ENCODE assay signal across 9 cellular contexts in the genomic region with DNA sequence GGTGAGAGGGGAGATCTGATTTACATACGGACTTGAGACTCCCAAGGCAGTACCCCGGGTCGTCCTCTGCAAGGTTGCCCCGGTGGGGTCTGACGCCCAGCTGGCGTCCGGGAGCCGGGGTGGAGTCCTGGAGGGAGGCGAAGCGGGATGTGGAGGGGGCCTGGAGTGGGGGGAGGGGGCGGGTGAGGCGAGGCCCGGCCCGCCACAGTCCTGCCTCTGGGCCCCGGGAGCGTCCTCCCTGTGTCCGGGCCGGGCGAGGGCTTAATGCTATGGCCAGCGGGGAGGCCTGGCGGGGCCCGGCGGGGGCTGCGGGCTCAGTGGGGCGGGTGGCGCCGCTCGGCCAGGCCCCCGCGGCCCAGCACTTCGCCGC. TPM values are rescaled to one million over a fixed set of nuclear protein-coding genes. Genes with fewer than 3 reads are reported as not detected.
A peak's percentile ranks its signal among the peaks of the same experiment; 100 is the strongest.
DNase-seq lines count a peak whose midpoint lies in the region; ATAC-seq and TF ChIP-seq lines count a peak whose summit lies in the region.
"Had no signal": no experiment of that assay in that cellular context is flagged by ENCODE, and none has a peak within 500 bp of the region (broad histone marks: within the 10 kb centered on the region; RNA-seq: fewer than 3 reads in every experiment).

No MANE protein-coding gene starts in this region.

- H4K5ac ChIP-seq in mesendoderm (ENCODE audit: low read length) = no peak overlapping the region

- H3K27me3 ChIP-seq in Peyer's patch = no peaks in the 10 kb centered on the region
- H3K27me3 ChIP-seq in mesendoderm (ENCODE audit: insufficient read depth, low read length, poor library complexity) = no peaks in the 10 kb centered on the region
- no peaks in the 10 kb centered on the region for H3K27me3 ChIP-seq in transverse colon

- no peak for TF ChIP-seq EP300 in transverse colon (IDR thresholded peaks at IDR 0.05; ENCODE audit: low read depth)

- DNase-seq in Peyer's patch = peak in 1 of 3 donors; percentile 40
- DNase-seq in epidermal melanocyte (ENCODE audit: insufficient read length, low spot score) = peak; percentile 51
- DNase-seq in mesendoderm = no peak
- no peak for DNase-seq in transverse colon
- DNase-seq in T-helper 9 cell = no peak
- DNase-seq: effector memory CD8-positive, alpha-beta T cell; stimulated activated naive CD4-positive, alpha-beta T cell treated with Interleukin-2 at 50 U/mL for 16 hours had no signal

- peak overlapping the region; percentile 61 for H3K9ac ChIP-seq in mesendoderm (ENCODE audit: low read length)

- peak overlapping the region; percentile 60 for H3K4ac ChIP-seq in mesendoderm (ENCODE audit: low read depth, low read length)

- H2BK120ac ChIP-seq in mesendoderm (ENCODE audit: low read depth, low read length) = no peak overlapping the region

- no peak overlapping the region for H2AK5ac ChIP-seq in mesendoderm (ENCODE audit: low read length)

- peak overlapping the region; percentile 31 for H4K8ac ChIP-seq in mesendoderm (ENCODE audit: low read depth, low read length)

- no peaks in the 10 kb centered on the region for H3K79me1 ChIP-seq in mesendoderm (ENCODE audit: low read length)

- TF ChIP-seq POLR2A in Peyer's patch (IDR thresholded peaks at IDR 0.05) = no peak
- no peak for TF ChIP-seq POLR2A in transverse colon (IDR thresholded peaks at IDR 0.05)

- TF ChIP-seq CTCF in Peyer's patch (IDR thresholded peaks at IDR 0.05) = no peak
- no peak for TF ChIP-seq CTCF in transverse colon (IDR thresholded peaks at IDR 0.05)

- no peak overlapping the region for H2BK5ac ChIP-seq in mesendoderm (ENCODE audit: low read length)

- no peak for ATAC-seq in GM19395 (IDR thresholded peaks at IDR 0.05; ENCODE audit: unreplicated experiment)
- ATAC-seq in GM21786 (IDR thresholded peaks at IDR 0.05; ENCODE audit: unreplicated experiment) = no peak
- ATAC-seq: effector memory CD8-positive, alpha-beta T cell had no signal

- H3K79me2 ChIP-seq in mesendoderm (ENCODE audit: control insufficient read depth, insufficient read depth, low read length) = no peaks in the 10 kb centered on the region

- H3K4me3 ChIP-seq in Peyer's patch (peak overlapping the region in 3 of 4 donors; percentile 30 to 64 (median 58)), mesendoderm (ENCODE audit: low read length) (no peak overlapping the region), transverse colon (peak overlapping the region; percentile 23 to 55 (median 44))

- intact Hi-C loops in transverse colon (cut with DNase I; ENCODE audit: low total_unique reads) = loop anchor here (5.0 kb wide), 2 partner anchors 178 to 463 kb away; a partner anchor contains a TSS

- peak overlapping the region in 3 of 4 donors; percentile 40 to 58 (median 52) for H3K27ac ChIP-seq in Peyer's patch
- no peak overlapping the region for H3K27ac ChIP-seq in mesendoderm (ENCODE audit: low read depth, low read length)
- H3K27ac ChIP-seq in transverse colon = peak overlapping the region; percentile 72 to 81 (median 76)

- WGBS in mesendoderm (ENCODE audit: extremely low coverage, insufficient coverage, low lambda C conversion rate) = no CpG with 5 or more reads among the region's 32 CpGs
- WGBS in transverse colon (ENCODE audit: low coverage in 1 of 2), 2 donors = 49 to 100% methylated on average over 3 to 22 of the region's 32 CpGs

- in situ Hi-C loops in transverse colon (cut with MboI; ENCODE audit: low pct_ligation_motif_present in 1 of 4, low pct_unique_long_range_greater_than_20kb in 1 of 4, low sequenced_read_pairs in 3 of 4) = loop anchor here in 1 of 4 donors (25.0 kb wide), 1 partner anchor 168 kb away; a partner anchor contains a TSS

- H3K36me3 ChIP-seq in Peyer's patch (no peaks in the 10 kb centered on the region), mesendoderm (ENCODE audit: control insufficient read depth, insufficient read depth, low read length) (no peaks in the 10 kb centered on the region), transverse colon (no peaks in the 10 kb centered on the region)

- H3K9me3 ChIP-seq in Peyer's patch (no peaks in the 10 kb centered on the region), transverse colon (no peaks in the 10 kb centered on the region)

- peak overlapping the region; percentile 77 for H3K18ac ChIP-seq in mesendoderm (ENCODE audit: low read length)

- H3K56ac ChIP-seq in mesendoderm (ENCODE audit: low read length) = peak overlapping the region; percentile 80

- H2BK15ac ChIP-seq in mesendoderm (replicated peaks; ENCODE audit: low read depth) = no peak overlapping the region

- H3K23ac ChIP-seq in mesendoderm (ENCODE audit: low read length) = no peak overlapping the region

- peaks cover 0 to 3% (median 0%) of the 10 kb centered on the region in 4 donors for H3K4me1 ChIP-seq in Peyer's patch
- H3K4me1 ChIP-seq in mesendoderm (ENCODE audit: control insufficient read depth, low read depth, low read length) = peaks cover 2% of the 10 kb centered on the region
- H3K4me1 ChIP-seq in transverse colon = peaks cover 0 to 10% (median 5%) of the 10 kb centered on the region in 4 donors

- peak overlapping the region; percentile 8 for H3K4me2 ChIP-seq in mesendoderm (ENCODE audit: low read length)

RNA-seq across cellular contexts. Expression of a gene that starts 2.4 kb away (rescaled TPM):
- total RNA-seq in Peyer's patch = not detected
- polyA plus RNA-seq in mesendoderm (2013, experiment 1 of 2) = not detected
- polyA plus RNA-seq in mesendoderm (2013, experiment 2 of 2) = not detected
- total RNA-seq in transverse colon = not detected

RNA-seq across cellular contexts. Expression of a gene that starts 23.4 kb away (rescaled TPM):
- 10 to 100 TPM in 1 of 4 donors, 1 to 10 TPM in 3; 2.6 to 27.2 (median 7.8) TPM for total RNA-seq in Peyer's patch
- polyA plus RNA-seq in mesendoderm (2013, experiment 1 of 2) = 0.70 TPM
- 0.63 TPM for polyA plus RNA-seq in mesendoderm (2013, experiment 2 of 2)
- total RNA-seq in transverse colon = 10 to 100 TPM in 2 of 4 donors, 1 to 10 TPM in 2; 7.1 to 35.5 (median 17.2) TPM

RNA-seq across cellular contexts. Expression of a gene that starts 53.5 kb away (rescaled TPM):
- total RNA-seq in Peyer's patch (10 to 100 TPM; 19.8 to 56.6 (median 39.6) TPM), transverse colon (10 to 100 TPM; 19.9 to 56.9 (median 43.1) TPM)
- polyA plus RNA-seq in mesendoderm (2013, experiment 1 of 2) = 10.9 TPM
- 11.3 TPM for polyA plus RNA-seq in mesendoderm (2013, experiment 2 of 2)
